22 cellular contexts compared by ENCODE assay signal in the genomic region with DNA sequence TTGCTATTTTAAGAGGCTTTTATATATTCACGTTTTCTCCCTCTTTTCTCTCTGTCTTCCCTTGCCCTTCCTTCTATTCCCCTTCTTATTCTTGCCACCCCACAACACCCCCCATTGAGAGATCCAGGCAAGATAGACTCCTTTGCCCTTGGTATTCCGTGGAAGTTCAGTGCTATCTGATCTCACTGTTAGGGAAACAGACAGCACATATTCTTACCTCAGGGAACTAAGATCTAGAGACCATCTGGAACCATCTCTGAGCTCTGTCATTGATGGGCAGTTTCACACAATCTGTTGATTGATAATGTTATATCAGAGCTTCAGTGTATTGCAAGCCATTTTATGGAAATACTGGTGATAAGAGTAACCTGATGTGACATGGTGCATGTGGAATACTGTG.
"Had no signal": no experiment of that assay in that cellular context is flagged by ENCODE, and none has a peak within 500 bp of the region (broad histone marks: within the 10 kb centered on the region; RNA-seq: fewer than 3 reads in every experiment).

No MANE protein-coding gene starts in this region.

- H3K4me3 Mint-ChIP-seq: activated CD4-positive, alpha-beta T cell treated with anti-CD3 and anti-CD28 coated beads for 36 hours; activated CD8-positive, alpha-beta T cell treated with anti-CD3 and anti-CD28 coated beads for 36 hours; activated naive CD4-positive, alpha-beta T cell treated with anti-CD3 and anti-CD28 coated beads for 36 hours; activated naive CD8-positive, alpha-beta T cell treated with anti-CD3 and anti-CD28 coated beads, Interleukin-2, amount 50 U/mL, for 24 hours; activated T-cell treated with anti-CD3 and anti-CD28 coated beads, Interleukin-2, amount 50 U/mL, for 24 hours; naive thymus-derived CD8-positive, alpha-beta T cell; T-helper 2 cell treated with Interferon-gamma antibody and Interleukin-4, amounts not matched to agents 5 μg/mL and 100 μg/mL, for 36 hours had no signal

- H3K27me3 ChIP-seq: brain microvascular endothelial cell, colonic mucosa, foreskin keratinocyte, pancreas, right lobe of liver, stomach had no signal

- H3K4me1 ChIP-seq: colonic mucosa, right lobe of liver had no signal

- H3K27me3 Mint-ChIP-seq: activated CD4-positive, alpha-beta T cell treated with anti-CD3 and anti-CD28 coated beads for 36 hours; activated CD8-positive, alpha-beta T cell treated with anti-CD3 and anti-CD28 coated beads for 36 hours; activated naive CD8-positive, alpha-beta T cell treated with anti-CD3 and anti-CD28 coated beads, Interleukin-2, amount 50 U/mL, for 24 hours; activated T-cell treated with anti-CD3 and anti-CD28 coated beads, Interleukin-2, amount 50 U/mL, for 24 hours; naive thymus-derived CD8-positive, alpha-beta T cell had no signal

- H3K36me3 ChIP-seq: brain microvascular endothelial cell, colonic mucosa, left ventricle myocardium inferior, pancreas, right lobe of liver, stomach had no signal

- ATAC-seq: activated CD4-positive, alpha-beta T cell treated with anti-CD3 and anti-CD28 coated beads for 36 hours; activated CD8-positive, alpha-beta T cell treated with anti-CD3 and anti-CD28 coated beads for 36 hours; activated naive CD8-positive, alpha-beta T cell treated with anti-CD3 and anti-CD28 coated beads, Interleukin-2, amount 50 U/mL, for 24 hours; foreskin keratinocyte; naive thymus-derived CD8-positive, alpha-beta T cell; pancreas; right lobe of liver had no signal

- H3K9me3 ChIP-seq: colonic mucosa, left ventricle myocardium inferior, pancreas, right lobe of liver, stomach had no signal

- H3K9me3 Mint-ChIP-seq: activated CD8-positive, alpha-beta T cell treated with anti-CD3 and anti-CD28 coated beads for 36 hours; activated naive CD4-positive, alpha-beta T cell treated with anti-CD3 and anti-CD28 coated beads for 36 hours; activated naive CD8-positive, alpha-beta T cell treated with anti-CD3 and anti-CD28 coated beads, Interleukin-2, amount 50 U/mL, for 24 hours; activated T-cell treated with anti-CD3 and anti-CD28 coated beads, Interleukin-2, amount 50 U/mL, for 24 hours; activated T-helper 2 cell treated with anti-CD3 and anti-CD28 coated beads, Interferon-gamma antibody, Interleukin-2, Interleukin-4, amounts not matched to agents 10 μg/mL and 5 μg/mL and 100 μg/mL, durations not matched to agents 14 hours and 24 hours and 36 hours; naive thymus-derived CD8-positive, alpha-beta T cell; T-helper 2 cell treated with Interferon-gamma antibody and Interleukin-4, amounts not matched to agents 5 μg/mL and 100 μg/mL, for 36 hours had no signal

- H3K4me3 ChIP-seq: colonic mucosa, left ventricle myocardium inferior, pancreas, right lobe of liver, stomach had no signal

- H3K27ac ChIP-seq: brain microvascular endothelial cell, colonic mucosa, foreskin keratinocyte, left ventricle myocardium inferior, pancreas, right lobe of liver, stomach had no signal

- DNase-seq: activated CD4-positive, alpha-beta T cell treated with anti-CD3 and anti-CD28 coated beads for 36 hours; activated CD8-positive, alpha-beta T cell treated with anti-CD3 and anti-CD28 coated beads for 36 hours; activated naive CD4-positive, alpha-beta T cell treated with anti-CD3 and anti-CD28 coated beads for 36 hours; activated naive CD8-positive, alpha-beta T cell treated with anti-CD3 and anti-CD28 coated beads, Interleukin-2, amount 50 U/mL, for 24 hours; activated T-cell treated with anti-CD3 and anti-CD28 coated beads, Interleukin-2, amount 50 U/mL, for 24 hours; anterior cingulate cortex; brain microvascular endothelial cell; central memory CD4-positive, alpha-beta T cell; colonic mucosa; foreskin keratinocyte; left ventricle myocardium inferior; mammary epithelial cell; naive thymus-derived CD8-positive, alpha-beta T cell; pancreas; right lobe of liver; small intestine; stimulated activated CD4-positive, alpha-beta T cell treated with anti-CD3 and anti-CD28 coated beads, Interleukin-15, amount 100 ng/mL, for 24 hours; stimulated activated CD4-positive, alpha-beta T cell treated with anti-CD3 and anti-CD28 coated beads, Interleukin-2, amount 100 ng/mL, for 48 hours; stomach; trophoblast cell had no signal

- H3K27ac Mint-ChIP-seq: activated CD4-positive, alpha-beta T cell treated with anti-CD3 and anti-CD28 coated beads for 36 hours; activated CD8-positive, alpha-beta T cell treated with anti-CD3 and anti-CD28 coated beads for 36 hours; activated naive CD4-positive, alpha-beta T cell treated with anti-CD3 and anti-CD28 coated beads for 36 hours; activated naive CD8-positive, alpha-beta T cell treated with anti-CD3 and anti-CD28 coated beads, Interleukin-2, amount 50 U/mL, for 24 hours; activated T-cell treated with anti-CD3 and anti-CD28 coated beads, Interleukin-2, amount 50 U/mL, for 24 hours; activated T-helper 2 cell treated with anti-CD3 and anti-CD28 coated beads, Interferon-gamma antibody, Interleukin-2, Interleukin-4, amounts not matched to agents 10 μg/mL and 5 μg/mL and 100 μg/mL, durations not matched to agents 14 hours and 24 hours and 36 hours; T-helper 2 cell treated with Interferon-gamma antibody and Interleukin-4, amounts not matched to agents 5 μg/mL and 100 μg/mL, for 36 hours had no signal
